9 cellular contexts compared by ENCODE assay signal in the genomic region with DNA sequence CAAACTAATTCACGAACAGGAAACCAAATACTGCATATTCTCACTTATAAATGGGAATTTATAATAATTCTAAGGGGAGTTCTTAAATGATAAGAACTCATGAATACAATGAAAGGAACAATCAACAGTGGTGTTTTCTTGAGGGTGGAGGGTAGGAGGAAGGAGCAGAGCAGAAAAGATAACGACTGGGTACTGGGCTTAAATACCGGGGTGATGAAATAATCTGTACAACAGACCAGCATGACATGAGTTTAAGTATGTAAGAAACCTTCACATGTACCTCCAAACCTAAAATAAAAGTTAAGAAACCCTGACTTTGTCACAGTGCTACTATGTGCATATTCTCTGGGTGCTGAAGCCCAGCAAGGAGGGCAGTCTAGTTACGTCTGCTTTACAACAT. TPM values are rescaled to one million over a fixed set of nuclear protein-coding genes. Genes with fewer than 3 reads are reported as not detected.
"Had no signal": no experiment of that assay in that cellular context is flagged by ENCODE, and none has a peak within 500 bp of the region (broad histone marks: within the 10 kb centered on the region; RNA-seq: fewer than 3 reads in every experiment).

No MANE protein-coding gene starts in this region.

- ATAC-seq: HepG2 had no signal

- DNase-seq: IMR-90, KBM-7, KG1 had no signal

- FAIRE-seq: HepG2, HTR-8/SVneo had no signal

- H3K9ac ChIP-seq: KMS-11 had no signal

- H3K27ac ChIP-seq: HL-60, KMS-11 had no signal

- H3K4me2 ChIP-seq: KMS-11 had no signal

RNA-seq across cellular contexts. Expression of a gene that starts 6.6 kb away (rescaled TPM):
- total RNA-seq: HepG2, HT-29, HT1080, IMR-90 had no signal
- polyA plus RNA-seq: HepG2, IMR-90 had no signal
